18 cellular contexts compared by ENCODE assay signal in genomic region chrX:9832811-9833210, GRCh38. TPM values are rescaled to one million over a fixed set of nuclear protein-coding genes. Genes with fewer than 3 reads are reported as not detected.
DNase-seq lines count a peak whose midpoint lies in the region; ATAC-seq and TF ChIP-seq lines count a peak whose summit lies in the region.
"Had no signal": no experiment of that assay in that cellular context is flagged by ENCODE, and none has a peak within 500 bp of the region (broad histone marks: within the 10 kb centered on the region; RNA-seq: fewer than 3 reads in every experiment).

No MANE protein-coding gene starts in this region.

- H3K4me1 Mint-ChIP-seq in natural killer cell = peaks cover 7 to 11% of the 10 kb centered on the region in 2 donors
- H3K4me1 Mint-ChIP-seq in T-helper 2 cell treated with Interferon-gamma antibody and Interleukin-4, amounts not matched to agents 5 μg/mL and 100 μg/mL, for 36 hours (ENCODE audit: low read depth) = peaks cover 4% of the 10 kb centered on the region
- H3K4me1 Mint-ChIP-seq: T-cell had no signal

- H3K27me3 Mint-ChIP-seq in natural killer cell (ENCODE audit: low read depth in 2 of 2) = no peaks in the 10 kb centered on the region
- peaks cover 1% of the 10 kb centered on the region for H3K27me3 Mint-ChIP-seq in T-helper 2 cell treated with Interferon-gamma antibody and Interleukin-4, amounts not matched to agents 5 μg/mL and 100 μg/mL, for 36 hours (ENCODE audit: low read depth)

- peak overlapping the region; percentile 67 for H3K4me3 Mint-ChIP-seq in natural killer cell
- H3K4me3 Mint-ChIP-seq in T-helper 2 cell treated with Interferon-gamma antibody and Interleukin-4, amounts not matched to agents 5 μg/mL and 100 μg/mL, for 36 hours = no peak overlapping the region
- H3K4me3 Mint-ChIP-seq: CD4-positive, CD25-positive, alpha-beta regulatory T cell; T-cell had no signal

- H3K36me3 Mint-ChIP-seq in natural killer cell = no peaks in the 10 kb centered on the region
- no peaks in the 10 kb centered on the region for H3K36me3 Mint-ChIP-seq in T-helper 2 cell treated with Interferon-gamma antibody and Interleukin-4, amounts not matched to agents 5 μg/mL and 100 μg/mL, for 36 hours (ENCODE audit: low read depth)
- H3K36me3 Mint-ChIP-seq: CD4-positive, CD25-positive, alpha-beta regulatory T cell; T-cell had no signal

- H3K27ac Mint-ChIP-seq in natural killer cell = peak overlapping the region in 1 of 2 donors; percentile 66
- H3K27ac Mint-ChIP-seq in T-helper 2 cell treated with Interferon-gamma antibody and Interleukin-4, amounts not matched to agents 5 μg/mL and 100 μg/mL, for 36 hours = no peak overlapping the region
- H3K27ac Mint-ChIP-seq: CD4-positive, CD25-positive, alpha-beta regulatory T cell; T-cell had no signal

- TF ChIP-seq CTCF in natural killer cell (IDR thresholded peaks at IDR 0.05) = no peak

- ATAC-seq in natural killer cell (peak in 2 of 3 donors; percentile 50 to 52), GM19397 (IDR thresholded peaks at IDR 0.05; ENCODE audit: unreplicated experiment) (no peak)
- ATAC-seq: GM12878; stimulated activated naive CD8-positive, alpha-beta T cell treated with anti-CD3 and anti-CD28 coated beads, Interleukin-15, Interleukin-2, amounts not matched to agents 100 U/mL and 50 U/mL, for 24 hours; T-cell had no signal

- intact Hi-C loops in natural killer cell (cut with micrococcal nuclease) = no loop called here

- DNase-seq in DMS79 treated with DMSO at 0.1 percent for 48 hours (lab: John Stamatoyannopoulos, UW) (peak; percentile 7), DMS79 (lab: John Stamatoyannopoulos, UW) (no peak), HT1080 (ENCODE audit: low read depth) (peak; percentile 3), dermis blood vessel endothelial cell (peak; percentile 71), natural killer cell (no peak), C1 segment of cervical spinal cord (lab: John Stamatoyannopoulos, UW) (no peak)
- DNase-seq in T-helper 2 cell treated with Interferon-gamma antibody and Interleukin-4, amounts not matched to agents 5 μg/mL and 100 μg/mL, for 36 hours (ENCODE audit: low spot score) = no peak
- DNase-seq: 8988T; activated CD4-positive, CD25-positive, alpha-beta regulatory T cell treated with anti-CD3 and anti-CD28 coated beads, Interleukin-2, amount 50 U/mL, for 72 hours; activated effector memory CD4-positive, alpha-beta T cell treated with anti-CD3 and anti-CD28 coated beads, Interleukin-2, amount 50 U/mL, for 16 hours; amniotic stem cell; CD4-positive, CD25-positive, alpha-beta regulatory T cell; GOT3; NCI-H2107; stimulated activated naive CD8-positive, alpha-beta T cell treated with anti-CD3 and anti-CD28 coated beads, Interleukin-15, Interleukin-2, amounts not matched to agents 100 U/mL and 50 U/mL, for 24 hours; T-cell had no signal

- no peaks in the 10 kb centered on the region for H3K9me3 Mint-ChIP-seq in natural killer cell
- no peaks in the 10 kb centered on the region for H3K9me3 Mint-ChIP-seq in T-helper 2 cell treated with Interferon-gamma antibody and Interleukin-4, amounts not matched to agents 5 μg/mL and 100 μg/mL, for 36 hours
- H3K9me3 Mint-ChIP-seq: T-cell had no signal

RNA-seq across cellular contexts. Expression of gene SHROOM2, which starts 46.6 kb away (rescaled TPM):
- 2.1 and 3.2 TPM in 2 replicates for total RNA-seq in HT1080 (2014; rRNA removed; shearing (Covaris generic))
- 7.0 and 8.2 TPM in 2 replicates for polyA plus RNA-seq in HT1080 (2015; cell fraction: cytosol; rRNA removed)
- polyA plus RNA-seq in HT1080 (2015; cell fraction: nucleus; rRNA removed) = 6.4 and 8.7 TPM in 2 replicates
- total RNA-seq in dermis blood vessel endothelial cell (8.8 and 14.0 TPM in 2 replicates), natural killer cell (not detected)
- polyA plus RNA-seq: CD4-positive, CD25-positive, alpha-beta regulatory T cell had no signal

Comparison
In these comparisons a context has a peak if more than half of its experiments do, and no peak if none do; other contexts are left out.
1. DNase-seq: peak in DMS79 treated with DMSO at 0.1 percent for 48 hours (single experiment), HT1080 (single experiment) and dermis blood vessel endothelial cell (single experiment); none in DMS79 (single experiment), natural killer cell (single experiment), T-helper 2 cell treated with Interferon-gamma antibody and Interleukin-4, amounts not matched to agents 5 μg/mL and 100 μg/mL, for 36 hours (single experiment) and C1 segment of cervical spinal cord (0 of 14).